ENCODE assay signal across 8 cellular contexts in genomic region chr19:40091205-40092129, GRCh38. TPM values are rescaled to one million over a fixed set of nuclear protein-coding genes. Genes with fewer than 3 reads are reported as not detected.
A peak's percentile ranks its signal among the peaks of the same experiment; 100 is the strongest.
DNase-seq lines count a peak whose midpoint lies in the region; ATAC-seq and TF ChIP-seq lines count a peak whose summit lies in the region.

No MANE protein-coding gene starts in this region.

- peaks cover 19% of the 10 kb centered on the region for H3K36me3 Mint-ChIP-seq in activated B cell treated with CpG ODN at 0.5 μM for 24 hours (ENCODE audit: low read depth)

- peak overlapping the region; percentile 100 for H3K27ac Mint-ChIP-seq in activated B cell treated with CpG ODN at 0.5 μM for 24 hours

- intact Hi-C loops in activated B cell treated with CpG ODN at 0.5 μM for 24 hours (cut with micrococcal nuclease) (no loop called here), spleen (cut with DNase I; ENCODE audit: low total_unique reads) (no loop called here)

- POLR2A ChIA-PET in activated B cell treated with CpG ODN at 0.5 μM for 24 hours (lab: Charles Lee), result interaction anchor here (0.5 to 2.2 kb wide), 9 partner anchors 35 to 611 kb away, joined by 3 to 19 read pairs (median 5); partner anchors contain the start of genes AKT2, PSMC4, ZNF546 and ZNF780B

- peak overlapping the region; percentile 100 for H3K4me3 Mint-ChIP-seq in activated B cell treated with CpG ODN at 0.5 μM for 24 hours

- H3K4me1 Mint-ChIP-seq in activated B cell treated with CpG ODN at 0.5 μM for 24 hours, result peaks cover 35% of the 10 kb centered on the region

- H3K4me1 ChIP-seq in hepatocyte (ENCODE audit: insufficient read depth) (peaks cover 8% of the 10 kb centered on the region), spleen (peaks cover 8 to 47% (median 24%) of the 10 kb centered on the region in 6 donors)

- H3K36me3 ChIP-seq in hepatocyte (replicated peaks; ENCODE audit: insufficient read depth, low read depth) (no peaks in the 10 kb centered on the region), spleen (peaks cover 0 to 6% (median 0%) of the 10 kb centered on the region in 6 donors)

- H3K9me3 ChIP-seq in hepatocyte (ENCODE audit: low read depth), result no peaks in the 10 kb centered on the region
- H3K9me3 ChIP-seq in spleen, result peaks cover 0 to 10% (median 1%) of the 10 kb centered on the region in 8 donors

- WGBS in hepatocyte (ENCODE audit: low lambda C conversion rate, missing lambda C conversion rate), result 51% methylated on average over 10 of the region's 10 CpGs
- 44 to 51% (median 45%) methylated on average over 10 of the region's 10 CpGs for WGBS in spleen, 5 donors

- H3K9me3 Mint-ChIP-seq in activated B cell treated with CpG ODN at 0.5 μM for 24 hours, result peaks cover 5% of the 10 kb centered on the region

- H4K20me1 ChIP-seq in hepatocyte (ENCODE audit: insufficient read depth, poor library complexity, severe bottlenecking), result peaks cover 3% of the 10 kb centered on the region

- peaks cover 16% of the 10 kb centered on the region for H3K27me3 Mint-ChIP-seq in activated B cell treated with CpG ODN at 0.5 μM for 24 hours

- H3K27me3 ChIP-seq in hepatocyte (no peaks in the 10 kb centered on the region), spleen (replicated peaks in 1 of 7) (peaks cover 0 to 18% (median 0%) of the 10 kb centered on the region in 7 donors)

- ATAC-seq in activated B cell treated with CpG ODN at 0.5 μM for 24 hours (ENCODE audit: low read depth) (no peak), GM18517 (IDR thresholded peaks at IDR 0.05; ENCODE audit: unreplicated experiment) (no peak)

- H3K9me2 ChIP-seq in hepatocyte (replicated peaks; ENCODE audit: insufficient read depth), result no peaks in the 10 kb centered on the region

- H3K27ac ChIP-seq in hepatocyte (peak overlapping the region; percentile 98), spleen (peak overlapping the region; percentile 94 to 99 (median 96)), caudate nucleus (ENCODE audit: low read depth, low read length) (no peak overlapping the region)

- TF ChIP-seq POLR2A in spleen (IDR thresholded peaks at IDR 0.05), result no peak

- H2AFZ ChIP-seq in hepatocyte, result peak overlapping the region; percentile 97

- no peak for TF ChIP-seq CTCF in HFF-Myc (IDR thresholded peaks at IDR 0.05; ENCODE audit: low read depth, low read length, missing control alignments)
- no peak for TF ChIP-seq CTCF in activated B cell treated with CpG ODN at 0.5 μM for 24 hours (IDR thresholded peaks at IDR 0.05)
- no peak for TF ChIP-seq CTCF in hepatocyte (IDR thresholded peaks at IDR 0.05; ENCODE audit: poor library complexity)
- no peak for TF ChIP-seq CTCF in spleen (IDR thresholded peaks at IDR 0.05 in 8 of 11, conservative IDR thresholded peaks at IDR 0.05 in 3 of 11)

- peak overlapping the region; percentile 79 for H3K4me2 ChIP-seq in hepatocyte

- CTCF ChIA-PET in activated B cell treated with CpG ODN at 0.5 μM for 24 hours (lab: Charles Lee), result interaction anchor here (0.9 kb wide), 1 partner anchor 120 kb away, joined by 3 read pairs; the partner anchor contains the start of gene PSMC4

- peaks cover 36% of the 10 kb centered on the region for H3K79me2 ChIP-seq in hepatocyte

- DNase-seq in HFF-Myc (ENCODE audit: extremely low read depth, low read depth) (no peak), activated B cell treated with CpG ODN at 0.5 μM for 24 hours (no peak), hepatocyte (ENCODE audit: low spot score) (no peak), spleen (no peak), HCEC 1CT (no peak), caudate nucleus (lab: John Stamatoyannopoulos, UW) (no peak)
- no peak for DNase-seq in stimulated activated CD4-positive, alpha-beta T cell treated with anti-CD3 and anti-CD28 coated beads, Interleukin-1b, Interleukin-23, amount 100 ng/mL, for 48 hours

- H3K4me3 ChIP-seq in HFF-Myc (replicated peaks; ENCODE audit: low read depth, low read length) (peak overlapping the region; percentile 91), hepatocyte (peak overlapping the region; percentile 62), spleen (peak overlapping the region; percentile 58 to 83 (median 72))

RNA-seq across cellular contexts. Expression of gene ZNF780A, which starts 0.7 kb away (rescaled TPM):
- 23.8 and 25.5 TPM in 2 replicates for total RNA-seq in activated B cell treated with CpG ODN at 0.5 μM for 24 hours
- 7.3 and 14.9 TPM in 2 replicates for total RNA-seq in hepatocyte
- polyA plus RNA-seq in hepatocyte, result 4.4 and 6.0 TPM in 2 replicates
- 10 to 100 TPM; 24.5 to 52.5 (median 39.3) TPM for total RNA-seq in spleen
- 10 to 100 TPM; 18.1 to 19.1 (median 18.7) TPM for polyA plus RNA-seq in spleen

RNA-seq across cellular contexts. Expression of gene ZNF780B, which starts 35.4 kb away (rescaled TPM):
- total RNA-seq in activated B cell treated with CpG ODN at 0.5 μM for 24 hours, result 36.4 and 51.1 TPM in 2 replicates
- total RNA-seq in hepatocyte, result 11.5 and 13.4 TPM in 2 replicates
- polyA plus RNA-seq in hepatocyte, result 3.1 and 4.7 TPM in 2 replicates
- total RNA-seq in spleen, result 10 to 100 TPM; 23.7 to 42.3 (median 32.1) TPM
- 10 to 100 TPM in 1 of 3 donors, 1 to 10 TPM in 2; 7.8 to 11.4 (median 8.6) TPM for polyA plus RNA-seq in spleen
